Comparison of ENCODE assay signal across 22 cellular contexts in the genomic region with DNA sequence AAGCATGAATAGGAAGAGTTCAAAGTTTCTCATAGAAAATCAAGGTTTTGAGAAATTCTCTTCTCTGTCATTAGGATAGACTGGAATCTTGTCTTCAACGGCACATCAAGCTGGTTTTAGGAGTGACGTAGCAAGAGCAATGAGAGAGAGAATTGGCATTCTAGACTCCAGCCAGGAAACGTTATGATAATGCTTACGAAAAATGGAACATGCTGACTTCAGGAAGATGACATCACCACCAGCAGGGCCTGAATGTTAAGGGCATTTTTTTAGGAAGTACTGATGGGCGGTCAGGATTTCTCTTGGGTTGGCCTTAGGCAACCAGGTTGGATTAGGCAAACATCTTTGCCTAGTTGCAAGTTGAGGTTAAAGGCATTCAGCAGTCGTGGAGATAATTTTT.
DNase-seq lines count a peak whose midpoint lies in the region; ATAC-seq, FAIRE-seq and TF ChIP-seq lines count a peak whose summit lies in the region.
"Had no signal": no experiment of that assay in that cellular context is flagged by ENCODE, and none has a peak within 500 bp of the region (broad histone marks: within the 10 kb centered on the region; RNA-seq: fewer than 3 reads in every experiment).

No MANE protein-coding gene starts in this region.

- ATAC-seq in HepG2 (no peak), right lobe of liver (no peak)
- ATAC-seq: A549; CD8-positive, alpha-beta T cell had no signal

- H2AK5ac ChIP-seq in trophoblast cell (ENCODE audit: low read length): no peak overlapping the region

- H3K36me3 ChIP-seq in HepG2 (replicated peaks in 1 of 2; ENCODE audit: control insufficient read depth in 1 of 2, insufficient read depth in 2 of 2, low read length in 2 of 2) (no peaks in the 10 kb centered on the region), right lobe of liver (no peaks in the 10 kb centered on the region), trophoblast cell (ENCODE audit: control insufficient read depth in 1 of 2, insufficient read depth in 2 of 2, low read length in 2 of 2) (no peaks in the 10 kb centered on the region)
- H3K36me3 ChIP-seq: BLaER1 treated with 17β-estradiol and CSF1 and Interleukin-3, amounts not matched to agents 10 nM and 100 nM had no signal

- H4K12ac ChIP-seq in trophoblast cell (ENCODE audit: low read depth, low read length): no peak overlapping the region

- intact Hi-C loops in HepG2 (cut with micrococcal nuclease; ENCODE audit: unreplicated experiment): no loop called here
- intact Hi-C loops in right lobe of liver (cut with DNase I): no loop called here

- no peak for DNase-seq in HepG2 (ENCODE audit: low spot score)
- DNase-seq in right lobe of liver: no peak
- peak; percentile 4 for DNase-seq in dermis blood vessel endothelial cell
- DNase-seq in trophoblast cell: peak; percentile 75 to 81
- no peak for DNase-seq in activated naive CD4-positive, alpha-beta T cell treated with Interleukin-2 at 50 U/mL for 16 hours
- no peak for DNase-seq in T-helper 2 cell treated with Interferon-gamma antibody and Interleukin-4, amounts not matched to agents 5 μg/mL and 100 μg/mL, for 36 hours (ENCODE audit: low spot score)
- DNase-seq: AML-193; Caco-2; Calu3; CD4-positive, alpha-beta T cell; CD8-positive, alpha-beta T cell; DMS79 treated with DMSO at 0.1 percent for 48 hours; GF-D8 had no signal

- no peak for TF ChIP-seq POLR2A in HepG2 (IDR thresholded peaks at IDR 0.05; ENCODE audit: insufficient read depth in 1 of 2, low read depth in 2 of 2, low read length in 2 of 2)
- TF ChIP-seq POLR2A in right lobe of liver (IDR thresholded peaks at IDR 0.05): no peak

- H3K79me2 ChIP-seq in HepG2 (ENCODE audit: insufficient read depth, low read length): no peaks in the 10 kb centered on the region
- H3K79me2 ChIP-seq in trophoblast cell (ENCODE audit: control insufficient read depth, insufficient read depth, low read length, poor library complexity): no peaks in the 10 kb centered on the region

- H3K27ac ChIP-seq in HepG2 (ENCODE audit: extremely low read length, insufficient read depth, low read length): no peak overlapping the region
- no peak overlapping the region for H3K27ac ChIP-seq in right lobe of liver
- no peak overlapping the region for H3K27ac ChIP-seq in trophoblast cell (ENCODE audit: low read depth, low read length)
- H3K27ac ChIP-seq: 22Rv1; A549; BLaER1 treated with 17β-estradiol and CSF1 and Interleukin-3, amounts not matched to agents 10 nM and 100 nM; C4-2B had no signal

- no TSS peak for BruUV-seq in HepG2 (replicated peaks; lab: Mats Ljungman, UMichigan)

- FAIRE-seq in HepG2 (lab: Jason Lieb, UNC): no peak
- FAIRE-seq: A549, D721Med, G401.6, GM12891, GM19239 had no signal

- H3K9ac ChIP-seq in HepG2 (ENCODE audit: insufficient read depth, low read depth, low read length) (no peak overlapping the region), trophoblast cell (ENCODE audit: low read length) (no peak overlapping the region)
- H3K9ac ChIP-seq: BLaER1 treated with 17β-estradiol and CSF1 and Interleukin-3, amounts not matched to agents 10 nM and 100 nM had no signal

- H3K4me2 ChIP-seq in HepG2 (ENCODE audit: low read depth, low read length) (no peak overlapping the region), trophoblast cell (ENCODE audit: low read length) (no peak overlapping the region)
- H3K4me2 ChIP-seq: A549; BLaER1 treated with 17β-estradiol and CSF1 and Interleukin-3, amounts not matched to agents 10 nM and 100 nM had no signal

- no peak overlapping the region for H2BK120ac ChIP-seq in trophoblast cell (ENCODE audit: insufficient read depth, low read length, poor library complexity)

- H3K79me1 ChIP-seq in trophoblast cell (ENCODE audit: low read length): no peaks in the 10 kb centered on the region

- H3K23ac ChIP-seq in trophoblast cell (ENCODE audit: low read length): no peak overlapping the region

- no peak overlapping the region for H4K91ac ChIP-seq in trophoblast cell (ENCODE audit: low read depth, low read length)

- H4K20me1 ChIP-seq in HepG2 (ENCODE audit: insufficient read depth, low read length): no peaks in the 10 kb centered on the region
- H4K20me1 ChIP-seq: BLaER1 treated with 17β-estradiol and CSF1 and Interleukin-3, amounts not matched to agents 10 nM and 100 nM had no signal

- H3K4me1 ChIP-seq in HepG2 (ENCODE audit: insufficient read depth, low read length) (no peaks in the 10 kb centered on the region), right lobe of liver (no peaks in the 10 kb centered on the region), trophoblast cell (ENCODE audit: control insufficient read depth in 1 of 2, insufficient read depth in 2 of 2, low read length in 2 of 2) (peaks cover 0 to 5% of the 10 kb centered on the region in 2 experiments)
- H3K4me1 ChIP-seq: A549, Caco-2 had no signal

- H3K27ac Mint-ChIP-seq in T-helper 2 cell treated with Interferon-gamma antibody and Interleukin-4, amounts not matched to agents 5 μg/mL and 100 μg/mL, for 36 hours: no peak overlapping the region
- H3K27ac Mint-ChIP-seq: B cell; CD4-positive, alpha-beta T cell; CD8-positive, alpha-beta T cell had no signal

- no peaks in the 10 kb centered on the region for H3K9me3 Mint-ChIP-seq in T-helper 2 cell treated with Interferon-gamma antibody and Interleukin-4, amounts not matched to agents 5 μg/mL and 100 μg/mL, for 36 hours
- H3K9me3 Mint-ChIP-seq: CD8-positive, alpha-beta T cell had no signal

- H3K27me3 ChIP-seq in HepG2 (ENCODE audit: control insufficient read depth in 1 of 2, insufficient read depth in 2 of 2, low read length in 2 of 2) (peaks cover 0 to 2% of the 10 kb centered on the region in 2 experiments; a peak in 1 of 5 replicates), right lobe of liver (peaks cover 0 to 6% of the 10 kb centered on the region in 2 donors), trophoblast cell (ENCODE audit: insufficient read depth, low read length) (no peaks in the 10 kb centered on the region)
- H3K27me3 ChIP-seq: BLaER1 treated with 17β-estradiol and CSF1 and Interleukin-3, amounts not matched to agents 10 nM and 100 nM had no signal

- H2BK12ac ChIP-seq in trophoblast cell (ENCODE audit: low read length): no peak overlapping the region

- no peak overlapping the region for H2BK5ac ChIP-seq in trophoblast cell (ENCODE audit: low read depth, low read length, poor library complexity)

- TF ChIP-seq RAD21 in HepG2 (CRISPR knock-in tag; IDR thresholded peaks at IDR 0.05): no peak

- in situ Hi-C loops in HepG2 (cut with HindIII; ENCODE audit: extremely low pct_ligation_motif_present, low pct_unique_long_range_greater_than_20kb): no loop called here

- no peak overlapping the region for H2AFZ ChIP-seq in HepG2 (ENCODE audit: low read length)
- H2AFZ ChIP-seq in trophoblast cell (ENCODE audit: insufficient read depth, low read length, poor library complexity): no peak overlapping the region

- 22% methylated on average over 6 of the region's 6 CpGs for WGBS in HepG2 (ENCODE audit: low lambda C conversion rate)
- WGBS in right lobe of liver (ENCODE audit: insufficient coverage, low coverage, low lambda C conversion rate, missing lambda C conversion rate): 30% methylated on average over 6 of the region's 6 CpGs
- WGBS in trophoblast cell (ENCODE audit: extremely low coverage, insufficient coverage, insufficient read length): no CpG with 5 or more reads among the region's 6 CpGs

- no peak overlapping the region for H3K4me3 ChIP-seq in HepG2 (replicated peaks in 1 of 3; ENCODE audit: insufficient read depth in 1 of 3, low read depth in 2 of 3, low read length in 3 of 3)
- H3K4me3 ChIP-seq in right lobe of liver: no peak overlapping the region
- H3K4me3 ChIP-seq in trophoblast cell (ENCODE audit: low read depth, low read length): no peak overlapping the region
- H3K4me3 ChIP-seq: A549; BLaER1 treated with 17β-estradiol and CSF1 and Interleukin-3, amounts not matched to agents 10 nM and 100 nM had no signal

- H4K8ac ChIP-seq in trophoblast cell (ENCODE audit: low read depth, low read length): no peak overlapping the region

- H3K4ac ChIP-seq in trophoblast cell (ENCODE audit: low read depth, low read length): no peak overlapping the region

- H3K4me1 Mint-ChIP-seq in T-helper 2 cell treated with Interferon-gamma antibody and Interleukin-4, amounts not matched to agents 5 μg/mL and 100 μg/mL, for 36 hours (ENCODE audit: low read depth): no peaks in the 10 kb centered on the region
- H3K4me1 Mint-ChIP-seq: B cell had no signal

- no peaks in the 10 kb centered on the region for H3K36me3 Mint-ChIP-seq in T-helper 2 cell treated with Interferon-gamma antibody and Interleukin-4, amounts not matched to agents 5 μg/mL and 100 μg/mL, for 36 hours (ENCODE audit: low read depth)
- H3K36me3 Mint-ChIP-seq: CD8-positive, alpha-beta T cell had no signal

- TF ChIP-seq CTCF in HepG2 (CRISPR knock-in tag; IDR thresholded peaks at IDR 0.05) (no peak), right lobe of liver (IDR thresholded peaks at IDR 0.05) (no peak)

- CTCF ChIA-PET in HepG2 (lab: Yijun Ruan, JAX; ENCODE audit: low intra/inter-chr PET ratio, low total read pairs): no interaction called here

- no peak overlapping the region for H3K18ac ChIP-seq in trophoblast cell (ENCODE audit: low read length)

- POLR2A ChIA-PET in HepG2 (lab: Yijun Ruan, JAX): no interaction called here

- no peak for TF ChIP-seq EP300 in HepG2 (IDR thresholded peaks at IDR 0.05; ENCODE audit: low read depth in 2 of 2, low read length in 2 of 2)
- TF ChIP-seq EP300 in HepG2 (CRISPR knock-in tag; IDR thresholded peaks at IDR 0.05; ENCODE audit: borderline replicate concordance): no peak

- no peaks in the 10 kb centered on the region for H3K27me3 Mint-ChIP-seq in T-helper 2 cell treated with Interferon-gamma antibody and Interleukin-4, amounts not matched to agents 5 μg/mL and 100 μg/mL, for 36 hours (ENCODE audit: low read depth)
- H3K27me3 Mint-ChIP-seq: CD4-positive, alpha-beta T cell had no signal

- H3K9me3 ChIP-seq in HepG2 (ENCODE audit: low read length) (no peaks in the 10 kb centered on the region), right lobe of liver (no peaks in the 10 kb centered on the region), trophoblast cell (ENCODE audit: insufficient read depth, low read depth, low read length) (no peaks in the 10 kb centered on the region)
- H3K9me3 ChIP-seq: A549, Caco-2 had no signal

- H3K14ac ChIP-seq in trophoblast cell (ENCODE audit: low read length): no peak overlapping the region

- H3K4me3 Mint-ChIP-seq in T-helper 2 cell treated with Interferon-gamma antibody and Interleukin-4, amounts not matched to agents 5 μg/mL and 100 μg/mL, for 36 hours: no peak overlapping the region
- H3K4me3 Mint-ChIP-seq: B cell; CD4-positive, alpha-beta T cell; CD8-positive, alpha-beta T cell had no signal

TF ChIP-seq in HepG2, 621 proteins besides CTCF, POLR2A, EP300 and RAD21 (continues in another document):
- no peak for TF ChIP-seq KLF13 (CRISPR knock-in tag; IDR thresholded peaks at IDR 0.05)
- no peak for TF ChIP-seq ZSCAN21 (CRISPR knock-in tag; IDR thresholded peaks at IDR 0.05; ENCODE audit: borderline replicate concordance)

Comparison
In these comparisons a context has a peak if more than half of its experiments do, and no peak if none do; other contexts are left out.
1. DNase-seq: peak in dermis blood vessel endothelial cell (single experiment) and trophoblast cell (2 of 2); none in HepG2 (single experiment), right lobe of liver (0 of 3), activated naive CD4-positive, alpha-beta T cell treated with Interleukin-2 at 50 U/mL for 16 hours (single experiment) and T-helper 2 cell treated with Interferon-gamma antibody and Interleukin-4, amounts not matched to agents 5 μg/mL and 100 μg/mL, for 36 hours (single experiment).